In genomic region chr1:222736972-222737371, GRCh38 we compare ENCODE assay signal across 20 cellular contexts. TPM values are rescaled to one million over a fixed set of nuclear protein-coding genes. Genes with fewer than 3 reads are reported as not detected.
DNase-seq lines count a peak whose midpoint lies in the region; ATAC-seq lines count a peak whose summit lies in the region.
"Had no signal": no experiment of that assay in that cellular context is flagged by ENCODE, and none has a peak within 500 bp of the region (broad histone marks: within the 10 kb centered on the region; RNA-seq: fewer than 3 reads in every experiment).

Gene FAM177B (plus strand): TSS chr1:222737202. CDS start chr1:222746546, 9,344 bp downstream.

- H3K27ac Mint-ChIP-seq in CD8-positive, alpha-beta memory T cell = no peak within 1 kb of the TSS
- H3K27ac Mint-ChIP-seq: effector memory CD8-positive, alpha-beta T cell; nephron; T-helper 1 cell treated with Interleukin-12 subunit alpha and Interleukin-12 subunit beta and Interleukin-4 antibody, amounts not matched to agents 30 μg/mL and 1 μg/mL, for 36 hours had no signal

- H3K9ac ChIP-seq in mucosa of stomach (ENCODE audit: low read length) (peak within 1 kb of the TSS; percentile 89), Karpas-422 (ENCODE audit: low read length) (no peak within 1 kb of the TSS)

- no peak within 1 kb of the TSS for H2AFZ ChIP-seq in Karpas-422 (ENCODE audit: low read length)

- no peak within 1 kb of the TSS for H3K4me3 Mint-ChIP-seq in CD8-positive, alpha-beta memory T cell
- H3K4me3 Mint-ChIP-seq: central memory CD8-positive, alpha-beta T cell; effector memory CD8-positive, alpha-beta T cell; nephron; T-helper 1 cell treated with Interleukin-12 subunit alpha and Interleukin-12 subunit beta and Interleukin-4 antibody, amounts not matched to agents 30 μg/mL and 1 μg/mL, for 36 hours had no signal

- no peaks in the 10 kb centered on the region for H3K27me3 Mint-ChIP-seq in CD8-positive, alpha-beta memory T cell
- H3K27me3 Mint-ChIP-seq: central memory CD8-positive, alpha-beta T cell; effector memory CD8-positive, alpha-beta T cell had no signal

- peaks cover 13% of the 10 kb centered on the region for H3K4me1 ChIP-seq in mucosa of stomach (ENCODE audit: control insufficient read depth, insufficient read depth, low read length)
- peaks cover 14% of the 10 kb centered on the region for H3K4me1 ChIP-seq in Karpas-422 (ENCODE audit: low read length)
- no peaks in the 10 kb centered on the region for H3K4me1 ChIP-seq in CD8-positive, alpha-beta memory T cell (ENCODE audit: insufficient read depth, low read length)
- H3K4me1 ChIP-seq: HAP-1, uterus had no signal

- intact Hi-C loops in posterior cingulate gyrus (cut with DNase I) = loop anchor here (5.0 kb wide), 1 partner anchor 355 kb away; no protein-coding TSS in a partner anchor

- no peaks in the 10 kb centered on the region for H3K79me2 ChIP-seq in Karpas-422 (ENCODE audit: low read length)

- no peaks in the 10 kb centered on the region for H3K27me3 ChIP-seq in mucosa of stomach (ENCODE audit: control insufficient read depth, insufficient read depth, low read length)
- no peaks in the 10 kb centered on the region for H3K27me3 ChIP-seq in Karpas-422 (ENCODE audit: low read length)
- no peaks in the 10 kb centered on the region for H3K27me3 ChIP-seq in CD8-positive, alpha-beta memory T cell (ENCODE audit: insufficient read depth, low read length, poor library complexity, severe bottlenecking)
- H3K27me3 ChIP-seq: uterus had no signal

- no peaks in the 10 kb centered on the region for H3K9me3 ChIP-seq in mucosa of stomach (ENCODE audit: control insufficient read depth, low read length)
- no peaks in the 10 kb centered on the region for H3K9me3 ChIP-seq in Karpas-422 (ENCODE audit: low read length)
- no peaks in the 10 kb centered on the region for H3K9me3 ChIP-seq in CD8-positive, alpha-beta memory T cell (ENCODE audit: low read length)
- H3K9me3 ChIP-seq: HAP-1, uterus had no signal

- peaks cover 2 to 6% (median 5%) of the 10 kb centered on the region in 3 donors for H3K4me1 Mint-ChIP-seq in CD8-positive, alpha-beta memory T cell
- H3K4me1 Mint-ChIP-seq: nephron had no signal

- no peaks in the 10 kb centered on the region for H3K36me3 ChIP-seq in mucosa of stomach (ENCODE audit: control insufficient read depth, insufficient read depth, low read length)
- H3K36me3 ChIP-seq in Karpas-422 (ENCODE audit: insufficient read depth, low read length) = peaks cover 23% of the 10 kb centered on the region; the same call in 1 of the 2 replicates
- H3K36me3 ChIP-seq in CD8-positive, alpha-beta memory T cell (ENCODE audit: insufficient read depth, low read length) = peaks cover 12% of the 10 kb centered on the region
- H3K36me3 ChIP-seq: uterus had no signal

- H3K9me2 ChIP-seq in Karpas-422 (replicated peaks; ENCODE audit: insufficient read depth, low read length) = no peaks in the 10 kb centered on the region

- no peak within 1 kb of the TSS for H3K4me2 ChIP-seq in Karpas-422 (ENCODE audit: low read depth, low read length, poor library complexity, severe bottlenecking)

- no peaks in the 10 kb centered on the region for H3K9me3 Mint-ChIP-seq in CD8-positive, alpha-beta memory T cell
- H3K9me3 Mint-ChIP-seq: central memory CD8-positive, alpha-beta T cell; effector memory CD8-positive, alpha-beta T cell; nephron; T-helper 1 cell treated with Interleukin-12 subunit alpha and Interleukin-12 subunit beta and Interleukin-4 antibody, amounts not matched to agents 30 μg/mL and 1 μg/mL, for 36 hours had no signal

- no peak for ATAC-seq in HG03432 (IDR thresholded peaks at IDR 0.05; ENCODE audit: unreplicated experiment)
- ATAC-seq: effector memory CD8-positive, alpha-beta T cell had no signal

- DNase-seq in DMS53 (lab: John Stamatoyannopoulos, UW) (peak; percentile 77), M059J (ENCODE audit: low read depth) (peak; percentile 20), epithelial cell of prostate (ENCODE audit: low read depth, low spot score) (peak; percentile 50), posterior cingulate gyrus (no peak), Karpas-422 (no peak)
- no peak for DNase-seq in CD8-positive, alpha-beta memory T cell
- DNase-seq: activated CD4-positive, CD25-positive, alpha-beta regulatory T cell; effector memory CD8-positive, alpha-beta T cell; foreskin fibroblast; GF-D8; NCI-H1092; Right ventricle myocardium superior; uterus had no signal

- CTCF ChIA-PET in CD8-positive, alpha-beta memory T cell (lab: Charles Lee) = interaction anchor here (0.6 kb wide), 1 partner anchor 272 kb away, joined by 3 read pairs; no protein-coding TSS in a partner anchor

- H3K36me3 Mint-ChIP-seq in CD8-positive, alpha-beta memory T cell = peaks cover 0 to 35% (median 9%) of the 10 kb centered on the region in 3 donors

- H3K27ac ChIP-seq in epithelial cell of prostate (peak within 1 kb of the TSS; percentile 1), Karpas-422 (ENCODE audit: low read length) (no peak within 1 kb of the TSS)
- no peak within 1 kb of the TSS for H3K27ac ChIP-seq in CD8-positive, alpha-beta memory T cell (ENCODE audit: low read depth, low read length)
- H3K27ac ChIP-seq: uterus had no signal

- peak within 1 kb of the TSS; percentile 85 for H3K4me3 ChIP-seq in mucosa of stomach (ENCODE audit: low read length)
- no peak within 1 kb of the TSS for H3K4me3 ChIP-seq in Karpas-422 (ENCODE audit: low read length)
- no peak within 1 kb of the TSS for H3K4me3 ChIP-seq in CD8-positive, alpha-beta memory T cell (ENCODE audit: low read length)
- H3K4me3 ChIP-seq: HAP-1, uterus had no signal

- H4K20me1 ChIP-seq in Karpas-422 (ENCODE audit: insufficient read depth, low read depth, low read length) = no peaks in the 10 kb centered on the region

- POLR2A ChIA-PET in CD8-positive, alpha-beta memory T cell (lab: Charles Lee) = no interaction called here

RNA-seq across cellular contexts. Expression of gene FAM177B, which starts in this region (rescaled TPM):
- not detected in 2 replicates for total RNA-seq in M059J (2014; rRNA removed; shearing (Covaris generic))
- total RNA-seq in Karpas-422 (2014; rRNA removed; shearing (Covaris generic); ENCODE audit: low replicate concordance) = not detected in 2 replicates
- total RNA-seq in CD8-positive, alpha-beta memory T cell = not detected
- not detected for polyA plus RNA-seq in CD8-positive, alpha-beta memory T cell
- total RNA-seq: Right ventricle myocardium superior had no signal
- polyA plus RNA-seq: AG04450 had no signal

Comparison
In these comparisons a context has a peak if more than half of its experiments do, and no peak if none do; other contexts are left out.
1. Peak in DNase-seq in M059J; RNA of the gene not detected or under 1 TPM.
2. DNase-seq: peak in DMS53 (single experiment) and epithelial cell of prostate (single experiment); none in posterior cingulate gyrus (0 of 10), Karpas-422 (single experiment) and CD8-positive, alpha-beta memory T cell (0 of 5).